12 cellular contexts compared by ENCODE assay signal in the genomic region with DNA sequence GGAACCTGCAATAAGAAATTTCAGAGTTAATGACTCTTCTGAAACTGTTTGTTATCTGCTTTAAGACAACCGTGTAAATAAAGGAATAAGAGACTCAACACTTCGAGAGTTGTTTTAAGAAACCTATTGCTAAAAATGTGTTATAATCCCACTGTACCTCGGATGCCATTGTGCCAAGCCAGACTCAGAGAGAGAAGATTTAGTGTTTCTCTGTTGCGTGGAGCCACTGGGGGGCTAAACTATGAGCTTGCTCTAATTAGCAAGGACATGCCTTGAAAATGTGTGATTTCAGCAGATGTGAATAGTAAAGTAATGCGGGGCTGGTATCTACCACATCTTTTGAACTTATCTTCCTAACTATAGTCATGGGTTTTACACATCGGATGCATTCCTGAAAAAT. TPM values are rescaled to one million over a fixed set of nuclear protein-coding genes. Genes with fewer than 3 reads are reported as not detected.
DNase-seq lines count a peak whose midpoint lies in the region; ATAC-seq, FAIRE-seq and TF ChIP-seq lines count a peak whose summit lies in the region.
"Had no signal": no experiment of that assay in that cellular context is flagged by ENCODE, and none has a peak within 500 bp of the region (broad histone marks: within the 10 kb centered on the region; RNA-seq: fewer than 3 reads in every experiment).

No MANE protein-coding gene starts in this region.

- no peaks in the 10 kb centered on the region for H3K9me3 ChIP-seq in K562 (replicated peaks; ENCODE audit: control insufficient read depth, insufficient read depth, low read depth, low read length)
- no peaks in the 10 kb centered on the region for H3K9me3 ChIP-seq in mesenchymal stem cell (ENCODE audit: control insufficient read depth, low read length)
- no peaks in the 10 kb centered on the region for H3K9me3 ChIP-seq in stomach
- H3K9me3 ChIP-seq: BE2C had no signal

- no peak overlapping the region for H2BK15ac ChIP-seq in mesenchymal stem cell (ENCODE audit: low read depth, poor library complexity, severe bottlenecking)

- H3K36me3 ChIP-seq in K562 (ENCODE audit: control insufficient read depth, insufficient read depth, low read length), result no peaks in the 10 kb centered on the region
- H3K36me3 ChIP-seq in mesenchymal stem cell (ENCODE audit: control insufficient read depth in 1 of 2, insufficient read depth in 2 of 2, low read depth in 1 of 2, low read length in 2 of 2), result no peaks in the 10 kb centered on the region
- H3K36me3 ChIP-seq in stomach, result no peaks in the 10 kb centered on the region
- H3K36me3 ChIP-seq: BE2C had no signal

- no peaks in the 10 kb centered on the region for H3K9me1 ChIP-seq in K562 (ENCODE audit: control insufficient read depth, insufficient read depth, low read length)

- intact Hi-C loops in K562 (cut with micrococcal nuclease) (no loop called here), stomach (cut with DNase I; ENCODE audit: low total_unique reads) (no loop called here)

- in situ Hi-C loops in K562 (cut with MboI) (no loop called here), KBM-7 (cut with MboI; ENCODE audit: low pct_unique_long_range_greater_than_20kb, low sequenced_read_pairs) (no loop called here)

- DNase-seq in K562 (ENCODE audit: extremely low read depth in 1 of 4, low spot score in 3 of 4) (no peak), mesenchymal stem cell (no peak), stomach (no peak), T-helper 2 cell (no peak), KBM-7 (no peak)
- DNase-seq in activated CD4-positive, alpha-beta T cell treated with anti-CD3 and anti-CD28 coated beads, Interleukin-2, amount 50 U/mL, for 1 hour, result no peak
- DNase-seq: activated CD4-positive, alpha-beta T cell treated with anti-CD3 and anti-CD28 coated beads for 48 hours; BE2C; stimulated activated CD4-positive, alpha-beta T cell treated with anti-CD3 and anti-CD28 coated beads, Interleukin-12 subunit alpha, Interleukin-12 subunit beta, amount 100 ng/mL, for 4 hours had no signal

- TF ChIP-seq POLR2A in K562 (conservative IDR thresholded peaks at IDR 0.05) (no peak), stomach (IDR thresholded peaks at IDR 0.05) (no peak)

- no peak overlapping the region for H4K8ac ChIP-seq in mesenchymal stem cell (ENCODE audit: low read length)

- no peak overlapping the region for H2BK12ac ChIP-seq in mesenchymal stem cell (ENCODE audit: low read length in 2 of 2)

- H4K91ac ChIP-seq in mesenchymal stem cell (ENCODE audit: low read length), result no peak overlapping the region

- H2BK5ac ChIP-seq in mesenchymal stem cell (ENCODE audit: low read depth, low read length, poor library complexity, severe bottlenecking), result no peak overlapping the region

- H2AFZ ChIP-seq in K562 (ENCODE audit: low read depth, low read length), result peak overlapping the region; percentile 2; the same call in 1 of the 2 replicates
- no peak overlapping the region for H2AFZ ChIP-seq in mesenchymal stem cell (ENCODE audit: low read depth, low read length)

- no peak for TF ChIP-seq EP300 in K562 (IDR thresholded peaks at IDR 0.05; ENCODE audit: low read length)
- no peak for TF ChIP-seq EP300 in stomach (IDR thresholded peaks at IDR 0.05)

- H4K20me1 ChIP-seq in K562 (replicated peaks; ENCODE audit: control insufficient read depth, insufficient read depth, low read length), result no peaks in the 10 kb centered on the region

- FAIRE-seq in K562 (lab: Jason Lieb, UNC), result no peak
- FAIRE-seq: GM12892 had no signal

- H3K18ac ChIP-seq in mesenchymal stem cell (ENCODE audit: low read depth in 1 of 2, low read length in 2 of 2), result no peak overlapping the region

- CTCF ChIA-PET in K562 (lab: Yijun Ruan, JAX; ENCODE audit: low intra/inter-chr PET ratio), result interaction anchor here (0.6 kb wide), 1 partner anchor 52 kb away, joined by 3 read pairs; no protein-coding TSS in a partner anchor

- no peaks in the 10 kb centered on the region for H3K79me1 ChIP-seq in mesenchymal stem cell (replicated peaks; ENCODE audit: low read length, poor library complexity, severe bottlenecking)

- BruUV-seq in K562 (replicated peaks; lab: Mats Ljungman, UMichigan), result no TSS peak

- peaks cover 5 to 6% of the 10 kb centered on the region in 2 experiments; a peak in 2 of 5 replicates for H3K4me1 ChIP-seq in K562 (replicated peaks in 1 of 2; ENCODE audit: control insufficient read depth in 2 of 2, insufficient read depth in 2 of 2, low read length in 2 of 2)
- peaks cover 13% of the 10 kb centered on the region for H3K4me1 ChIP-seq in mesenchymal stem cell (ENCODE audit: control insufficient read depth, insufficient read depth, low read depth, low read length)
- H3K4me1 ChIP-seq in stomach, result peaks cover 60 to 100% (median 87%) of the 10 kb centered on the region in 4 donors

- no peak overlapping the region for H3K14ac ChIP-seq in mesenchymal stem cell (ENCODE audit: low read length in 2 of 2)

- WGBS in K562 (ENCODE audit: insufficient coverage, low coverage, missing lambda C conversion rate), result 50% methylated on average over 6 of the region's 6 CpGs
- 89% methylated on average over 5 of the region's 6 CpGs for WGBS in mesenchymal stem cell
- WGBS in stomach, 5 donors, result 54 to 69% (median 57%) methylated on average over 6 of the region's 6 CpGs

- H3K79me2 ChIP-seq in K562 (ENCODE audit: control insufficient read depth, insufficient read depth, low read length), result no peaks in the 10 kb centered on the region

- no peak overlapping the region for H3K4me3 ChIP-seq in K562
- peak overlapping the region in 1 of 2 experiments; percentile 3 for H3K4me3 ChIP-seq in mesenchymal stem cell (ENCODE audit: insufficient read depth in 1 of 2, low read depth in 1 of 2, low read length in 2 of 2)
- no peak overlapping the region for H3K4me3 ChIP-seq in stomach

- no peak overlapping the region for H3K4ac ChIP-seq in mesenchymal stem cell (ENCODE audit: low read depth in 1 of 2, low read length in 2 of 2)

- no peaks in the 10 kb centered on the region for H3K27me3 ChIP-seq in K562 (ENCODE audit: control insufficient read depth in 2 of 2, insufficient read depth in 2 of 2, low read length in 2 of 2)
- H3K27me3 ChIP-seq in mesenchymal stem cell (ENCODE audit: control insufficient read depth in 1 of 2, insufficient read depth in 1 of 2, low read length in 2 of 2), result peaks cover 0 to 5% of the 10 kb centered on the region in 2 experiments
- no peaks in the 10 kb centered on the region for H3K27me3 ChIP-seq in stomach
- H3K27me3 ChIP-seq: BE2C had no signal

- POLR2A ChIA-PET in K562 (lab: Yijun Ruan, JAX), result no interaction called here

- ATAC-seq in K562 (no peak), GM21447 (IDR thresholded peaks at IDR 0.05; ENCODE audit: unreplicated experiment) (no peak)

- no peak overlapping the region for H3K23ac ChIP-seq in mesenchymal stem cell (ENCODE audit: low read length in 2 of 2)

- no peak for TF ChIP-seq CTCF in C4-2B (conservative IDR thresholded peaks at IDR 0.05)
- TF ChIP-seq CTCF in K562 (IDR thresholded peaks at IDR 0.05 in 2 of 3, conservative IDR thresholded peaks at IDR 0.05 in 1 of 3; ENCODE audit: insufficient read depth in 2 of 3, low read depth in 1 of 3, low read length in 3 of 3), result no peak
- TF ChIP-seq CTCF in stomach (IDR thresholded peaks at IDR 0.05), result no peak

- no peak overlapping the region for H2AK5ac ChIP-seq in mesenchymal stem cell (ENCODE audit: low read length, severe bottlenecking)

- no peak overlapping the region for H3K9ac ChIP-seq in K562 (ENCODE audit: insufficient read depth in 1 of 2, low read depth in 2 of 2, low read length in 2 of 2)
- H3K9ac ChIP-seq in mesenchymal stem cell (ENCODE audit: low read length), result peak overlapping the region; percentile 91

- no peak overlapping the region for H3K4me2 ChIP-seq in K562 (ENCODE audit: insufficient read depth, low read length)
- H3K4me2 ChIP-seq in mesenchymal stem cell (ENCODE audit: low read length, poor library complexity, severe bottlenecking), result no peak overlapping the region

- TF ChIP-seq RAD21 in K562 (CRISPR knock-in tag; conservative IDR thresholded peaks at IDR 0.05 in 1 of 2, IDR thresholded peaks at IDR 0.05 in 1 of 2), result no peak

- no peak overlapping the region for H2BK120ac ChIP-seq in mesenchymal stem cell (ENCODE audit: low read depth, low read length)

- H3K27ac ChIP-seq in C4-2B (peak overlapping the region; percentile 94), K562 (ENCODE audit: extremely low read depth, low read depth, low read length) (no peak overlapping the region), mesenchymal stem cell (ENCODE audit: low read length, poor library complexity, severe bottlenecking) (no peak overlapping the region), stomach (peak overlapping the region in 4 of 5 donors; percentile 95 to 97 (median 96))

TF ChIP-seq in K562, 482 proteins besides CTCF, POLR2A, EP300 and RAD21 (continues in another document):
- no peak for TF ChIP-seq PTRF (tag; IDR thresholded peaks at IDR 0.05)
- no peak for TF ChIP-seq ZNF311 (CRISPR knock-in tag; IDR thresholded peaks at IDR 0.05)
- TF ChIP-seq KDM2B (CRISPR knock-in tag; IDR thresholded peaks at IDR 0.05), result no peak
- TF ChIP-seq RBBP5 (IDR thresholded peaks at IDR 0.05; ENCODE audit: borderline replicate concordance, insufficient read depth, low read length, poor library complexity, severe bottlenecking), result no peak
- TF ChIP-seq ZNF699 (CRISPR knock-in tag; IDR thresholded peaks at IDR 0.05; ENCODE audit: insufficient replicate concordance), result no peak
- TF ChIP-seq CEBPB (tag; IDR thresholded peaks at IDR 0.05), result no peak
- TF ChIP-seq NBN (IDR thresholded peaks at IDR 0.05; ENCODE audit: low read depth), result no peak

RNA-seq across cellular contexts. Expression of gene TARBP1, which starts 56.2 kb away (rescaled TPM):
- 26.2 and 82.6 TPM in 2 replicates for total RNA-seq in K562 (2011; cell fraction: chromatin; rRNA removed; ENCODE audit: low replicate concordance)
- total RNA-seq in K562 (2011; cell fraction: nucleolus; rRNA removed), result 15.0 and 20.9 TPM in 2 replicates
- total RNA-seq in K562 (2011; cell fraction: nucleoplasm; rRNA removed), result 28.7 and 45.3 TPM in 2 replicates
- total RNA-seq in K562 (2014; rRNA removed) (15.3 and 16.1 TPM in 2 replicates), K562 (2014; rRNA removed; fragmentation: Illumina TruSeq; extraction: Trizol) (25.0 and 28.0 TPM in 2 replicates), K562 (2015; rRNA removed; fragmentation: Illumina TruSeq; extraction: Trizol) (23.1 and 26.5 TPM in 2 replicates), K562 (2021) (15.6 and 18.6 TPM in 2 replicates), stomach (10 to 100 TPM; 14.0 to 63.2 (median 53.9) TPM)
- polyA plus RNA-seq in K562 (2011; rRNA removed) (48.0 and 66.5 TPM in 2 replicates), K562 (2014; fragmentation: Illumina TruSeq; extraction: Trizol) (20.5 and 22.9 TPM in 2 replicates), K562 (2014; fragmentation: Nextera tagmentation; extraction: Ambion mirVana) (10 to 100 TPM in 1 of 2 experiments, 1 to 10 TPM in 1; 8.8 to 10.4 TPM), K562 (2014; rRNA removed) (24.3 and 29.5 TPM in 2 replicates), stomach (10 to 100 TPM in 1 of 3 donors, 1 to 10 TPM in 2; 5.7 to 34.7 (median 9.0) TPM)
- 12.4 and 31.8 TPM in 2 replicates for polyA plus RNA-seq in K562 (2011; cell fraction: cytosol; rRNA removed)
- polyA plus RNA-seq in K562 (2011; cell fraction: nucleus; rRNA removed), result 84.2 and 119 TPM in 2 replicates
- 14.6 and 30.8 TPM in 2 replicates for polyA plus RNA-seq in K562 (2012)
- 27.7 and 45.5 TPM in 2 replicates for polyA minus RNA-seq in K562 (2011; rRNA and poly(A)+ RNA removed)
- 10.1 and 19.2 TPM in 2 replicates for polyA minus RNA-seq in K562 (2011; cell fraction: cytosol; rRNA and poly(A)+ RNA removed)
- 19.0 and 38.9 TPM in 2 replicates for polyA minus RNA-seq in K562 (2011; cell fraction: nucleus; rRNA and poly(A)+ RNA removed)
- polyA plus RNA-seq in mesenchymal stem cell (2013, experiment 1 of 2), result 8.1 TPM
- polyA plus RNA-seq in mesenchymal stem cell (2013, experiment 2 of 2), result 6.9 TPM

Comparison
In these comparisons a context has a peak if more than half of its experiments do, and no peak if none do; other contexts are left out.
1. H3K27ac ChIP-seq: peak in C4-2B (single experiment) and stomach (4 of 5); none in K562 (single experiment) and mesenchymal stem cell (single experiment).